8 cellular contexts compared by ENCODE assay signal in the genomic region with DNA sequence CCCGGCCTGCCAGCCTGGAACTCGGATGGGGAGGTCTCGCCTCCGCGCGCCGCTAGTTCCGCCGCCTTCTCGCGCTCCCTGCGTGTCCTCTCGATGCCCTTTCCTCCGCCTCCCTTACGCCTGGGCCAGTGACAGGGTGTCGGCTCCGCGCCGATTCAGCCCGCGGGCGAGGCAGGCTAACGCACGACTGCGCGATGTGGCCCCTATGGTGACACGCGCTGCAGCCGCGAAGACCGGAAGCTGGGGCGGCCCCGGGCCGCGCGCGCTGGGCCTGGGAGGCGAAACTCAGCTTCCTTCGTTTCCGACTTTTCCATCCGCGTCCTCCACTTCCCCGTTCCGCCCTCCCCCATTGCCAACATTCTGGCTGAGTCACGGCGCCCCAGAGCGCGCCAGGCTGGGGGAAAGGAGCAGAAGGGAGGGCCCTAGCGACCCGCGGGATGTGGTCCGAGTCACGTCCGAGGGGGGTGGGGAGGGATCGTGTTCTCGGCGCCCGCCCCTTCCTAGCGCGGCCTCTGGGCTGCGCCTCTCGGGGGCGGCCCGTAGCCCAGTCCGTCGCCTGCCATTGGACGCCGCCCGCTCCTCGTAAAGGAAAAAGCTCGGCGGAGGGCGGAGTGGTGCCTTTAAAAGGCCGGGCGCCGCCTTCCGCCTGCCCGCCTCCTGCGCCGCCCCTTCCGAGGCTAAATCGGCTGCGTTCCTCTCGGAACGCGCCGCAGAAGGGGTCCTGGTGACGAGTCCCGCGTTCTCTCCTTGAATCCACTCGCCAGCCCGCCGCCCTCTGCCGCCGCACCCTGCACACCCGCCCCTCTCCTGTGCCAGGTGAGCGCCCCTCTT. TPM values are rescaled to one million over a fixed set of nuclear protein-coding genes. Genes with fewer than 3 reads are reported as not detected.
A peak's percentile ranks its signal among the peaks of the same experiment; 100 is the strongest.
DNase-seq lines count a peak whose midpoint lies in the region; TF ChIP-seq lines count a peak whose summit lies in the region.

A gene (plus strand): TSS at position 649 of the 831 bp plus-strand sequence. CDS start 1,138 bp downstream, outside the sequence.

- H3K4me2 ChIP-seq in Loucy (ENCODE audit: low read depth, low read length, poor library complexity, severe bottlenecking): peak within 1 kb of the TSS; percentile 97

- no peaks in the 10 kb centered on the region for H3F3A ChIP-seq in Loucy (ENCODE audit: low read depth)

- H3K9me3 ChIP-seq in Loucy (ENCODE audit: insufficient read depth, low read depth, low read length): no peaks in the 10 kb centered on the region

- no peaks in the 10 kb centered on the region for H3K27me3 Mint-ChIP-seq in nephron (ENCODE audit: low read depth)
- no peaks in the 10 kb centered on the region for H3K27me3 Mint-ChIP-seq in stimulated activated naive CD8-positive, alpha-beta T cell treated with anti-CD3 and anti-CD28 coated beads, Interleukin-15, Interleukin-2, amounts not matched to agents 100 ng/mL and 50 ng/mL, for 24 hours

- H3K27ac Mint-ChIP-seq in nephron: peak within 1 kb of the TSS; percentile 98 to 100 (median 99)
- peak within 1 kb of the TSS; percentile 100 for H3K27ac Mint-ChIP-seq in stimulated activated naive CD8-positive, alpha-beta T cell treated with anti-CD3 and anti-CD28 coated beads, Interleukin-15, Interleukin-2, amounts not matched to agents 100 ng/mL and 50 ng/mL, for 24 hours

- H3K9me3 Mint-ChIP-seq in nephron: no peaks in the 10 kb centered on the region
- no peaks in the 10 kb centered on the region for H3K9me3 Mint-ChIP-seq in stimulated activated naive CD8-positive, alpha-beta T cell treated with anti-CD3 and anti-CD28 coated beads, Interleukin-15, Interleukin-2, amounts not matched to agents 100 ng/mL and 50 ng/mL, for 24 hours

- peak; percentile 87 for TF ChIP-seq POLR2A in Raji (IDR thresholded peaks at IDR 0.05; ENCODE audit: insufficient read depth, low read depth, low read length)

- peak within 1 kb of the TSS; percentile 84 for H3K4me3 ChIP-seq in Loucy (ENCODE audit: low read length, poor library complexity, severe bottlenecking)

- peak within 1 kb of the TSS; percentile 60; the same call in 1 of the 2 replicates for H2AFZ ChIP-seq in Loucy (ENCODE audit: low read length)

- DNase-seq in EH (ENCODE audit: low read depth): peak; percentile 99
- peak; percentile 97 for DNase-seq in H4 (ENCODE audit: low spot score)
- peak; percentile 94 for DNase-seq in activated T-helper 9 cell treated with anti-CD3 and anti-CD28 coated beads, Interleukin-2, amount 50 U/mL, for 16 hours (ENCODE audit: low read depth)
- peak; percentile 97 for DNase-seq in fibroblast of peridontal ligament (ENCODE audit: extremely low read depth)

- H3K79me2 ChIP-seq in Loucy (ENCODE audit: insufficient read depth, low read length): peaks cover 69% of the 10 kb centered on the region

- no peaks in the 10 kb centered on the region for H3K9me2 ChIP-seq in Loucy (replicated peaks; ENCODE audit: low read depth, low read length)

- TF ChIP-seq CTCF in Loucy (conservative IDR thresholded peaks at IDR 0.05; ENCODE audit: low read length) (no peak), nephron (IDR thresholded peaks at IDR 0.05; ENCODE audit: unreplicated experiment in 3 of 3) (no peak)

- peaks cover 6% of the 10 kb centered on the region for H3K27me3 ChIP-seq in Loucy (ENCODE audit: insufficient read depth, low read length, poor library complexity, severe bottlenecking)

- H3K36me3 ChIP-seq in Loucy (ENCODE audit: insufficient read depth, low read length): peaks cover 43% of the 10 kb centered on the region

- H4K20me1 ChIP-seq in Loucy (ENCODE audit: insufficient read depth, low read length, poor library complexity, severe bottlenecking): peaks cover 45% of the 10 kb centered on the region

- H3K4me1 ChIP-seq in Loucy (ENCODE audit: insufficient read depth, low read length, poor library complexity, severe bottlenecking): peaks cover 44% of the 10 kb centered on the region

- peak within 1 kb of the TSS; percentile 99 for H3K9ac ChIP-seq in Loucy (ENCODE audit: low read depth, low read length, poor library complexity, severe bottlenecking)

- peak within 1 kb of the TSS; percentile 96 to 97 (median 97) for H3K4me3 Mint-ChIP-seq in nephron
- H3K4me3 Mint-ChIP-seq in stimulated activated naive CD8-positive, alpha-beta T cell treated with anti-CD3 and anti-CD28 coated beads, Interleukin-15, Interleukin-2, amounts not matched to agents 100 ng/mL and 50 ng/mL, for 24 hours: peak within 1 kb of the TSS; percentile 99

- peaks cover 52% of the 10 kb centered on the region for H3K4me1 Mint-ChIP-seq in nephron
- H3K4me1 Mint-ChIP-seq in stimulated activated naive CD8-positive, alpha-beta T cell treated with anti-CD3 and anti-CD28 coated beads, Interleukin-15, Interleukin-2, amounts not matched to agents 100 ng/mL and 50 ng/mL, for 24 hours (ENCODE audit: low read depth): peaks cover 45% of the 10 kb centered on the region

- peaks cover 33% of the 10 kb centered on the region for H3K36me3 Mint-ChIP-seq in nephron (ENCODE audit: low read depth)
- H3K36me3 Mint-ChIP-seq in stimulated activated naive CD8-positive, alpha-beta T cell treated with anti-CD3 and anti-CD28 coated beads, Interleukin-15, Interleukin-2, amounts not matched to agents 100 ng/mL and 50 ng/mL, for 24 hours (ENCODE audit: low read depth): peaks cover 54% of the 10 kb centered on the region

RNA-seq across cellular contexts. Expression of the gene that starts here (rescaled TPM):
- 1,896 and 1,920 TPM in 2 replicates for total RNA-seq in H4 (2014; rRNA removed; shearing (Covaris generic))

Comparison
In these comparisons a context has a peak if more than half of its experiments do, and no peak if none do; other contexts are left out.
1. Peak in every context shown above with its lines: DNase-seq and H3K4me3 ChIP-seq.